In the genomic region with DNA sequence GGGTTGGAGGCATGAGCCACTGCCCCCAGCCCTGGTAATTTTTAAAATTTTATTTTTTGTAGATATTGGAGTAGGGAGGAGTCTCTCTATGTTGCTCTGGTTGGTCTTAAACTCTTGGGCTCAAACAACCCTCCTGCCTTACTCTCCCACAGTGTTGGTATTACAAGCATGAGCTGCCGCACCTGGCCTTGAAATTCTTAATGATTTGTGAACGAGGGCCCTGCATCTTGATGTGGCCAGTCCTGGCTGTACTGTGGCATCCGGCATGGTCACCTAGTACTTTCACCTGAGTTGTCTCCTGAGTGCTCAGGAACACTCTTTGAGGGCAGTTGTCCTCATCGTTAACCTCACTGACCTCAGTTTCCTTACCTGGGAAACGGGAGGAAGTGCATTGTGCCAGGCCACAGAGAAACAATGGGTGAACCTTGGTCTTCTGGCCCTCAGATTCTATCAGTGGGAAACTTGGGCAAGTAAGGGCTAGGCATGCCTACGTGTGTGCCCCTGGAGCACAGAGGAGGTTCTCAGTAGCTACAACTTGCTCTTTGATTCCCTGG, we compare ENCODE assay signal across 1 cellular context.
A peak's percentile ranks its signal among the peaks of the same experiment; 100 is the strongest.
TF ChIP-seq lines count a peak whose summit lies in the region.

No MANE protein-coding gene starts in this region.

TF ChIP-seq in HepG2, 621 proteins besides CTCF, POLR2A, EP300 and RAD21 (continues in another document):
- no peak for TF ChIP-seq CHCHD3 (CRISPR knock-in tag; IDR thresholded peaks at IDR 0.05)
- no peak for TF ChIP-seq YEATS2 (CRISPR knock-in tag; IDR thresholded peaks at IDR 0.05; ENCODE audit: borderline replicate concordance)
- TF ChIP-seq, protein P1, sequence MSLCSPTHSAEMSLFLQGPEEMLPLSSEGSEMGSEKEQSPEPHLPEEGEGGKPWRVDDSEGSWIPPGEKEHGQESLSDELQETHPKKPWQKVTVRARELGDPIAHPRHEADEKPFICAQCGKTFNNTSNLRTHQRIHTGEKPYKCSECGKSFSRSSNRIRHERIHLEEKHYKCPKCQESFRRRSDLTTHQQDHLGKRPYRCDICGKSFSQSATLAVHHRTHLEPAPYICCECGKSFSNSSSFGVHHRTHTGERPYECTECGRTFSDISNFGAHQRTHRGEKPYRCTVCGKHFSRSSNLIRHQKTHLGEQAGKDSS (CRISPR knock-in tag; IDR thresholded peaks at IDR 0.05; ENCODE audit: borderline replicate concordance, low read depth): no peak
- TF ChIP-seq, protein P2, sequence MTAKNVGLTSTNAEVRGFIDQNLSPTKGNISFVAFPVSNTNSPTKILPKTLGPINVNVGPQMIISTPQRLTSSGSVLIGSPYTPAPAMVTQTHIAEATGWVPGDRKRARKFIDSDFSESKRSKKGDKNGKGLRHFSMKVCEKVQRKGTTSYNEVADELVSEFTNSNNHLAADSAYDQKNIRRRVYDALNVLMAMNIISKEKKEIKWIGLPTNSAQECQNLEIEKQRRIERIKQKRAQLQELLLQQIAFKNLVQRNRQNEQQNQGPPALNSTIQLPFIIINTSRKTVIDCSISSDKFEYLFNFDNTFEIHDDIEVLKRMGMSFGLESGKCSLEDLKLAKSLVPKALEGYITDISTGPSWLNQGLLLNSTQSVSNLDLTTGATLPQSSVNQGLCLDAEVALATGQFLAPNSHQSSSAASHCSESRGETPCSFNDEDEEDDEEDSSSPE (CRISPR knock-in tag; IDR thresholded peaks at IDR 0.05): no peak
- TF ChIP-seq ZNF329 (CRISPR knock-in tag; IDR thresholded peaks at IDR 0.05; ENCODE audit: low read depth): no peak
- TF ChIP-seq, protein P3, sequence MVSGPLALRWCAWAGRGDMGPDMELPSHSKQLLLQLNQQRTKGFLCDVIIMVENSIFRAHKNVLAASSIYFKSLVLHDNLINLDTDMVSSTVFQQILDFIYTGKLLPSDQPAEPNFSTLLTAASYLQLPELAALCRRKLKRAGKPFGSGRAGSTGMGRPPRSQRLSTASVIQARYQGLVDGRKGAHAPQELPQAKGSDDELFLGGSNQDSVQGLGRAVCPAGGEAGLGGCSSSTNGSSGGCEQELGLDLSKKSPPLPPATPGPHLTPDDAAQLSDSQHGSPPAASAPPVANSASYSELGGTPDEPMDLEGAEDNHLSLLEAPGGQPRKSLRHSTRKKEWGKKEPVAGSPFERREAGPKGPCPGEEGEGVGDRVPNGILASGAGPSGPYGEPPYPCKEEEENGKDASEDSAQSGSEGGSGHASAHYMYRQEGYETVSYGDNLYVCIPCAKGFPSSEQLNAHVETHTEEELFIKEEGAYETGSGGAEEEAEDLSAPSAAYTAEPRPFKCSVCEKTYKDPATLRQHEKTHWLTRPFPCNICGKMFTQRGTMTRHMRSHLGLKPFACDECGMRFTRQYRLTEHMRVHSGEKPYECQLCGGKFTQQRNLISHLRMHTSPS (CRISPR knock-in tag; IDR thresholded peaks at IDR 0.05; ENCODE audit: low read depth): peak; percentile 37; the same call in 1 of the 2 replicates
- no peak for TF ChIP-seq NFKB2 (CRISPR knock-in tag; IDR thresholded peaks at IDR 0.05; ENCODE audit: borderline replicate concordance)
- TF ChIP-seq NR3C1 (CRISPR knock-in tag; IDR thresholded peaks at IDR 0.05): no peak
- no peak for TF ChIP-seq KMT2B (CRISPR knock-in tag; IDR thresholded peaks at IDR 0.05)
- no peak for TF ChIP-seq SRSF1 (optimal IDR thresholded peaks at IDR 0.05; ENCODE audit: low read depth, low read length)
- no peak for TF ChIP-seq ZNF569 (CRISPR knock-in tag; IDR thresholded peaks at IDR 0.05; ENCODE audit: borderline replicate concordance)
- TF ChIP-seq, protein P4, sequence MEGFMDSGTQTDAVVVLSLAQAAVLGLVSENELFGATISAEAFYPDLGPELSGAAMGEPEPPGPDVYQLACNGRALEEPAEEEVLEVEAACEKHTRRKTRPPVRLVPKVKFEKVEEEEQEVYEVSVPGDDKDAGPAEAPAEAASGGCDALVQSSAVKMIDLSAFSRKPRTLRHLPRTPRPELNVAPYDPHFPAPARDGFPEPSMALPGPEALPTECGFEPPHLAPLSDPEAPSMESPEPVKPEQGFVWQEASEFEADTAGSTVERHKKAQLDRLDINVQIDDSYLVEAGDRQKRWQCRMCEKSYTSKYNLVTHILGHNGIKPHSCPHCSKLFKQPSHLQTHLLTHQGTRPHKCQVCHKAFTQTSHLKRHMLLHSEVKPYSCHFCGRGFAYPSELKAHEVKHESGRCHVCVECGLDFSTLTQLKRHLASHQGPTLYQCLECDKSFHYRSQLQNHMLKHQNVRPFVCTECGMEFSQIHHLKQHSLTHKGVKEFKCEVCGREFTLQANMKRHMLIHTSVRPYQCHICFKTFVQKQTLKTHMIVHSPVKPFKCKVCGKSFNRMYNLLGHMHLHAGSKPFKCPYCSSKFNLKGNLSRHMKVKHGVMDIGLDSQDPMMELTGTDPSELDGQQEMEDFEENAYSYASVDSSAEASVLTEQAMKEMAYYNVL (CRISPR knock-in tag; IDR thresholded peaks at IDR 0.05; ENCODE audit: borderline replicate concordance): no peak
- TF ChIP-seq, protein P5, sequence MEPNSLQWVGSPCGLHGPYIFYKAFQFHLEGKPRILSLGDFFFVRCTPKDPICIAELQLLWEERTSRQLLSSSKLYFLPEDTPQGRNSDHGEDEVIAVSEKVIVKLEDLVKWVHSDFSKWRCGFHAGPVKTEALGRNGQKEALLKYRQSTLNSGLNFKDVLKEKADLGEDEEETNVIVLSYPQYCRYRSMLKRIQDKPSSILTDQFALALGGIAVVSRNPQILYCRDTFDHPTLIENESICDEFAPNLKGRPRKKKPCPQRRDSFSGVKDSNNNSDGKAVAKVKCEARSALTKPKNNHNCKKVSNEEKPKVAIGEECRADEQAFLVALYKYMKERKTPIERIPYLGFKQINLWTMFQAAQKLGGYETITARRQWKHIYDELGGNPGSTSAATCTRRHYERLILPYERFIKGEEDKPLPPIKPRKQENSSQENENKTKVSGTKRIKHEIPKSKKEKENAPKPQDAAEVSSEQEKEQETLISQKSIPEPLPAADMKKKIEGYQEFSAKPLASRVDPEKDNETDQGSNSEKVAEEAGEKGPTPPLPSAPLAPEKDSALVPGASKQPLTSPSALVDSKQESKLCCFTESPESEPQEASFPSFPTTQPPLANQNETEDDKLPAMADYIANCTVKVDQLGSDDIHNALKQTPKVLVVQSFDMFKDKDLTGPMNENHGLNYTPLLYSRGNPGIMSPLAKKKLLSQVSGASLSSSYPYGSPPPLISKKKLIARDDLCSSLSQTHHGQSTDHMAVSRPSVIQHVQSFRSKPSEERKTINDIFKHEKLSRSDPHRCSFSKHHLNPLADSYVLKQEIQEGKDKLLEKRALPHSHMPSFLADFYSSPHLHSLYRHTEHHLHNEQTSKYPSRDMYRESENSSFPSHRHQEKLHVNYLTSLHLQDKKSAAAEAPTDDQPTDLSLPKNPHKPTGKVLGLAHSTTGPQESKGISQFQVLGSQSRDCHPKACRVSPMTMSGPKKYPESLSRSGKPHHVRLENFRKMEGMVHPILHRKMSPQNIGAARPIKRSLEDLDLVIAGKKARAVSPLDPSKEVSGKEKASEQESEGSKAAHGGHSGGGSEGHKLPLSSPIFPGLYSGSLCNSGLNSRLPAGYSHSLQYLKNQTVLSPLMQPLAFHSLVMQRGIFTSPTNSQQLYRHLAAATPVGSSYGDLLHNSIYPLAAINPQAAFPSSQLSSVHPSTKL (CRISPR knock-in tag; IDR thresholded peaks at IDR 0.05): no peak
- no peak for TF ChIP-seq TBX2 (CRISPR knock-in tag; IDR thresholded peaks at IDR 0.05; ENCODE audit: borderline replicate concordance)
- no peak for TF ChIP-seq CBFB (CRISPR knock-in tag; IDR thresholded peaks at IDR 0.05)
- TF ChIP-seq HMG20A (CRISPR knock-in tag; IDR thresholded peaks at IDR 0.05; ENCODE audit: borderline replicate concordance): no peak
- TF ChIP-seq MAFK (conservative IDR thresholded peaks at IDR 0.05 in 1 of 2, IDR thresholded peaks at IDR 0.05 in 1 of 2; ENCODE audit: low read length in 2 of 2): no peak
- no peak for TF ChIP-seq THAP11 (CRISPR knock-in tag; IDR thresholded peaks at IDR 0.05)
- TF ChIP-seq RELA (CRISPR knock-in tag; IDR thresholded peaks at IDR 0.05): no peak
- peak; percentile 41; the same call in 1 of the 2 replicates for TF ChIP-seq KDM1A (CRISPR knock-in tag; IDR thresholded peaks at IDR 0.05)
- peak; percentile 78 for TF ChIP-seq ZMYM3 (CRISPR knock-in tag; IDR thresholded peaks at IDR 0.05)
- TF ChIP-seq NAIF1 (CRISPR knock-in tag; IDR thresholded peaks at IDR 0.05; ENCODE audit: borderline replicate concordance): no peak
- no peak for TF ChIP-seq PCBP1 (IDR thresholded peaks at IDR 0.05; ENCODE audit: borderline replicate concordance, low read depth, low read length)
- no peak for TF ChIP-seq ZSCAN9 (CRISPR knock-in tag; IDR thresholded peaks at IDR 0.05; ENCODE audit: borderline replicate concordance)
- TF ChIP-seq, protein P6, sequence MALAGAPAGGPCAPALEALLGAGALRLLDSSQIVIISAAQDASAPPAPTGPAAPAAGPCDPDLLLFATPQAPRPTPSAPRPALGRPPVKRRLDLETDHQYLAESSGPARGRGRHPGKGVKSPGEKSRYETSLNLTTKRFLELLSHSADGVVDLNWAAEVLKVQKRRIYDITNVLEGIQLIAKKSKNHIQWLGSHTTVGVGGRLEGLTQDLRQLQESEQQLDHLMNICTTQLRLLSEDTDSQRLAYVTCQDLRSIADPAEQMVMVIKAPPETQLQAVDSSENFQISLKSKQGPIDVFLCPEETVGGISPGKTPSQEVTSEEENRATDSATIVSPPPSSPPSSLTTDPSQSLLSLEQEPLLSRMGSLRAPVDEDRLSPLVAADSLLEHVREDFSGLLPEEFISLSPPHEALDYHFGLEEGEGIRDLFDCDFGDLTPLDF (CRISPR knock-in tag; IDR thresholded peaks at IDR 0.05): no peak
- TF ChIP-seq ZNF629 (CRISPR knock-in tag; conservative IDR thresholded peaks at IDR 0.05): peak; percentile 92
- TF ChIP-seq, protein P7, sequence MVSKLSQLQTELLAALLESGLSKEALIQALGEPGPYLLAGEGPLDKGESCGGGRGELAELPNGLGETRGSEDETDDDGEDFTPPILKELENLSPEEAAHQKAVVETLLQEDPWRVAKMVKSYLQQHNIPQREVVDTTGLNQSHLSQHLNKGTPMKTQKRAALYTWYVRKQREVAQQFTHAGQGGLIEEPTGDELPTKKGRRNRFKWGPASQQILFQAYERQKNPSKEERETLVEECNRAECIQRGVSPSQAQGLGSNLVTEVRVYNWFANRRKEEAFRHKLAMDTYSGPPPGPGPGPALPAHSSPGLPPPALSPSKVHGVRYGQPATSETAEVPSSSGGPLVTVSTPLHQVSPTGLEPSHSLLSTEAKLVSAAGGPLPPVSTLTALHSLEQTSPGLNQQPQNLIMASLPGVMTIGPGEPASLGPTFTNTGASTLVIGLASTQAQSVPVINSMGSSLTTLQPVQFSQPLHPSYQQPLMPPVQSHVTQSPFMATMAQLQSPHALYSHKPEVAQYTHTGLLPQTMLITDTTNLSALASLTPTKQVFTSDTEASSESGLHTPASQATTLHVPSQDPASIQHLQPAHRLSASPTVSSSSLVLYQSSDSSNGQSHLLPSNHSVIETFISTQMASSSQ (IDR thresholded peaks at IDR 0.05; ENCODE audit: low read depth): no peak
- TF ChIP-seq, protein P7 (CRISPR knock-in tag; IDR thresholded peaks at IDR 0.05; ENCODE audit: borderline replicate concordance): no peak
- TF ChIP-seq BRD4 (CRISPR knock-in tag; IDR thresholded peaks at IDR 0.05): no peak
- TF ChIP-seq ZNF761 (CRISPR knock-in tag; conservative IDR thresholded peaks at IDR 0.05): no peak
- no peak for TF ChIP-seq NONO (IDR thresholded peaks at IDR 0.05)
- TF ChIP-seq NONO (CRISPR knock-in tag; conservative IDR thresholded peaks at IDR 0.05): no peak
- TF ChIP-seq, protein P8, sequence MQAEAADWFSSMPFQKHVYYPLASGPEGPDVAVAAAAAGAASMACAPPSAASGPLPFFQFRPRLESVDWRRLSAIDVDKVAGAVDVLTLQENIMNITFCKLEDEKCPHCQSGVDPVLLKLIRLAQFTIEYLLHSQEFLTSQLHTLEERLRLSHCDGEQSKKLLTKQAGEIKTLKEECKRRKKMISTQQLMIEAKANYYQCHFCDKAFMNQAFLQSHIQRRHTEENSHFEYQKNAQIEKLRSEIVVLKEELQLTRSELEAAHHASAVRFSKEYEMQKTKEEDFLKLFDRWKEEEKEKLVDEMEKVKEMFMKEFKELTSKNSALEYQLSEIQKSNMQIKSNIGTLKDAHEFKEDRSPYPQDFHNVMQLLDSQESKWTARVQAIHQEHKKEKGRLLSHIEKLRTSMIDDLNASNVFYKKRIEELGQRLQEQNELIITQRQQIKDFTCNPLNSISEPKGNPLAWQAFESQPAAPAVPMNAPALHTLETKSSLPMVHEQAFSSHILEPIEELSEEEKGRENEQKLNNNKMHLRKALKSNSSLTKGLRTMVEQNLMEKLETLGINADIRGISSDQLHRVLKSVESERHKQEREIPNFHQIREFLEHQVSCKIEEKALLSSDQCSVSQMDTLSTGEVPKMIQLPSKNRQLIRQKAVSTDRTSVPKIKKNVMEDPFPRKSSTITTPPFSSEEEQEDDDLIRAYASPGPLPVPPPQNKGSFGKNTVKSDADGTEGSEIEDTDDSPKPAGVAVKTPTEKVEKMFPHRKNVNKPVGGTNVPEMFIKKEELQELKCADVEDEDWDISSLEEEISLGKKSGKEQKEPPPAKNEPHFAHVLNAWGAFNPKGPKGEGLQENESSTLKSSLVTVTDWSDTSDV (CRISPR knock-in tag; IDR thresholded peaks at IDR 0.05): no peak
- TF ChIP-seq, protein P9, sequence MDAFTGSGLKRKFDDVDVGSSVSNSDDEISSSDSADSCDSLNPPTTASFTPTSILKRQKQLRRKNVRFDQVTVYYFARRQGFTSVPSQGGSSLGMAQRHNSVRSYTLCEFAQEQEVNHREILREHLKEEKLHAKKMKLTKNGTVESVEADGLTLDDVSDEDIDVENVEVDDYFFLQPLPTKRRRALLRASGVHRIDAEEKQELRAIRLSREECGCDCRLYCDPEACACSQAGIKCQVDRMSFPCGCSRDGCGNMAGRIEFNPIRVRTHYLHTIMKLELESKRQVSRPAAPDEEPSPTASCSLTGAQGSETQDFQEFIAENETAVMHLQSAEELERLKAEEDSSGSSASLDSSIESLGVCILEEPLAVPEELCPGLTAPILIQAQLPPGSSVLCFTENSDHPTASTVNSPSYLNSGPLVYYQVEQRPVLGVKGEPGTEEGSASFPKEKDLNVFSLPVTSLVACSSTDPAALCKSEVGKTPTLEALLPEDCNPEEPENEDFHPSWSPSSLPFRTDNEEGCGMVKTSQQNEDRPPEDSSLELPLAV (CRISPR knock-in tag; conservative IDR thresholded peaks at IDR 0.05; ENCODE audit: low read depth): no peak
